In the genomic region with DNA sequence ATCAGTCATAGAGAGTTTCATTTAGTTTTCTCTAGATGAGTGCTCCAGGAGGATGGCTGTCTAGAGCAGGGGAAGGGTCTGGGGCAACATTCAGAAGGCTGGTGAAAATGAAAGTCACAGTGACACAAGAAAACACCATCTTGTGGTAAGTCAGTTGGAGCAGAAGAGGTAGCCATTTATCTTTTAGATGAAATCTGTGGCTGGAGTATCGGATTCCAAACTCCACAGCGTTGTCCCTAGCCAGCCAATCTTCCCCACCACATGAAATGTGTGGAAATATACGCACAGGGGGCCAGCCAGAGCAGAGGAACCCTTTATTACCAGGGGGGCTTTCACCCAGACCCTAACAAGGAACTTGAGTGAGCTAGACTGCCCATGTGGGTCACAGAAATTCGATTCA, we compare ENCODE assay signal across 14 cellular contexts. TPM values are rescaled to one million over a fixed set of nuclear protein-coding genes. Genes with fewer than 3 reads are reported as not detected.
DNase-seq lines count a peak whose midpoint lies in the region; ATAC-seq, FAIRE-seq and TF ChIP-seq lines count a peak whose summit lies in the region.
"Had no signal": no experiment of that assay in that cellular context is flagged by ENCODE, and none has a peak within 500 bp of the region (broad histone marks: within the 10 kb centered on the region; RNA-seq: fewer than 3 reads in every experiment).

No MANE protein-coding gene starts in this region.

- intact Hi-C loops in K562 (cut with micrococcal nuclease) (no loop called here), A673 (cut with micrococcal nuclease; ENCODE audit: unreplicated experiment) (loop anchor here (5.0 kb wide), 1 partner anchor 353 kb away; the partner anchor contains the start of gene DTWD2)

- no peak for TF ChIP-seq POLR2A in K562 (conservative IDR thresholded peaks at IDR 0.05)

- no peaks in the 10 kb centered on the region for H3K27me3 Mint-ChIP-seq in activated T-cell treated with anti-CD3 and anti-CD28 coated beads, Interleukin-2, amount 50 U/mL, for 4 hours (ENCODE audit: low read depth)
- H3K27me3 Mint-ChIP-seq in stimulated activated naive CD8-positive, alpha-beta T cell treated with anti-CD3 and anti-CD28 coated beads, Interleukin-15, Interleukin-2, amounts not matched to agents 100 ng/mL and 50 ng/mL, for 24 hours: no peaks in the 10 kb centered on the region

- H3K27ac Mint-ChIP-seq in stimulated activated naive CD8-positive, alpha-beta T cell treated with anti-CD3 and anti-CD28 coated beads, Interleukin-15, Interleukin-2, amounts not matched to agents 100 ng/mL and 50 ng/mL, for 24 hours: peak overlapping the region; percentile 99
- H3K27ac Mint-ChIP-seq: GM23338 had no signal

- H3K4me1 Mint-ChIP-seq in activated T-cell treated with anti-CD3 and anti-CD28 coated beads, Interleukin-2, amount 50 U/mL, for 4 hours (ENCODE audit: low read depth): peaks cover 97% of the 10 kb centered on the region
- H3K4me1 Mint-ChIP-seq in stimulated activated naive CD8-positive, alpha-beta T cell treated with anti-CD3 and anti-CD28 coated beads, Interleukin-15, Interleukin-2, amounts not matched to agents 100 ng/mL and 50 ng/mL, for 24 hours (ENCODE audit: low read depth): peaks cover 98% of the 10 kb centered on the region

- H3K27me3 ChIP-seq in K562 (ENCODE audit: control insufficient read depth in 2 of 2, insufficient read depth in 2 of 2, low read length in 2 of 2) (no peaks in the 10 kb centered on the region), A673 (replicated peaks; ENCODE audit: insufficient read depth, low read depth, low read length, poor library complexity) (no peaks in the 10 kb centered on the region)

- peak; percentile 4 to 6 for ATAC-seq in activated T-cell treated with anti-CD3 and anti-CD28 coated beads, Interleukin-2, amount 50 U/mL, for 4 hours
- peak; percentile 21 for ATAC-seq in K562
- ATAC-seq: GM23338, HepG2, left ventricle myocardium superior had no signal

- in situ Hi-C loops in K562 (cut with MboI): no loop called here

- no peaks in the 10 kb centered on the region for H3K9me1 ChIP-seq in K562 (ENCODE audit: control insufficient read depth, insufficient read depth, low read length)

- peak overlapping the region; percentile 51 to 72; a peak in 3 of 4 replicates for H3K9ac ChIP-seq in K562 (ENCODE audit: insufficient read depth in 1 of 2, low read depth in 2 of 2, low read length in 2 of 2)

- peak overlapping the region; percentile 49 for H2AFZ ChIP-seq in K562 (ENCODE audit: low read depth, low read length)
- H2AFZ ChIP-seq: GM23338 had no signal

- 15% methylated on average over 4 of the region's 4 CpGs for WGBS in K562 (ENCODE audit: insufficient coverage, low coverage, missing lambda C conversion rate)

- TF ChIP-seq RAD21 in K562 (CRISPR knock-in tag; conservative IDR thresholded peaks at IDR 0.05 in 1 of 2, IDR thresholded peaks at IDR 0.05 in 1 of 2): no peak

- H3K36me3 ChIP-seq in K562 (ENCODE audit: control insufficient read depth, insufficient read depth, low read length): no peaks in the 10 kb centered on the region; the same call in 1 of the 3 replicates
- H3K36me3 ChIP-seq in A673 (ENCODE audit: insufficient read depth, low read length, poor library complexity, severe bottlenecking): no peaks in the 10 kb centered on the region

- peak overlapping the region; percentile 78 for H3K4me2 ChIP-seq in K562 (ENCODE audit: insufficient read depth, low read length)
- H3K4me2 ChIP-seq: GM23338 had no signal

- no peaks in the 10 kb centered on the region for H3K9me3 Mint-ChIP-seq in activated T-cell treated with anti-CD3 and anti-CD28 coated beads, Interleukin-2, amount 50 U/mL, for 4 hours
- no peaks in the 10 kb centered on the region for H3K9me3 Mint-ChIP-seq in stimulated activated naive CD8-positive, alpha-beta T cell treated with anti-CD3 and anti-CD28 coated beads, Interleukin-15, Interleukin-2, amounts not matched to agents 100 ng/mL and 50 ng/mL, for 24 hours
- H3K9me3 Mint-ChIP-seq: GM23338 had no signal

- H3K9me3 ChIP-seq in K562 (replicated peaks; ENCODE audit: control insufficient read depth, insufficient read depth, low read depth, low read length) (no peaks in the 10 kb centered on the region), A673 (ENCODE audit: low read depth, low read length, poor library complexity, severe bottlenecking) (no peaks in the 10 kb centered on the region)

- no peak for TF ChIP-seq CTCF in K562 (IDR thresholded peaks at IDR 0.05 in 2 of 3, conservative IDR thresholded peaks at IDR 0.05 in 1 of 3; ENCODE audit: insufficient read depth in 2 of 3, low read depth in 1 of 3, low read length in 3 of 3)
- TF ChIP-seq CTCF in A673 (conservative IDR thresholded peaks at IDR 0.05; ENCODE audit: low read depth, low read length): no peak

- H3K27ac ChIP-seq in K562 (ENCODE audit: extremely low read depth, low read depth, low read length) (peak overlapping the region; percentile 72; the same call in 2 of the 3 replicates), A673 (ENCODE audit: low read depth, low read length, poor library complexity, severe bottlenecking) (no peak overlapping the region)

- FAIRE-seq in K562 (lab: Jason Lieb, UNC): peak; percentile 63
- FAIRE-seq: HepG2 had no signal

- H3K4me3 ChIP-seq in K562: no peak overlapping the region
- H3K4me3 ChIP-seq in A673 (ENCODE audit: low read depth, low read length, poor library complexity, severe bottlenecking): no peak overlapping the region
- H3K4me3 ChIP-seq: GM23338 had no signal

- no peaks in the 10 kb centered on the region for H4K20me1 ChIP-seq in K562 (replicated peaks; ENCODE audit: control insufficient read depth, insufficient read depth, low read length)

- POLR2A ChIA-PET in K562 (lab: Yijun Ruan, JAX) (interaction anchor here (0.6 to 2.6 kb wide), 6 partner anchors 8 to 79 kb away, joined by 3 to 11 read pairs (median 4); partner anchors contain the start of gene TNFAIP8), A673 (lab: Charles Lee; ENCODE audit: low non-redundant PET) (interaction anchor here (0.7 kb wide), 1 partner anchor 267 kb away, joined by 14 read pairs; no protein-coding TSS in a partner anchor)

- TF ChIP-seq EP300 in K562 (IDR thresholded peaks at IDR 0.05; ENCODE audit: low read length): peak; percentile 41; the same call in 1 of the 2 replicates

- H3K79me2 ChIP-seq in K562 (ENCODE audit: control insufficient read depth, insufficient read depth, low read length): peaks cover 85% of the 10 kb centered on the region

- BruUV-seq in K562 (replicated peaks; lab: Mats Ljungman, UMichigan) (no TSS peak), A673 (replicated peaks; lab: Mats Ljungman, UMichigan) (no TSS peak)

- H3K4me1 ChIP-seq in K562 (replicated peaks in 1 of 2; ENCODE audit: control insufficient read depth in 2 of 2, insufficient read depth in 2 of 2, low read length in 2 of 2): peaks cover 24 to 79% of the 10 kb centered on the region in 2 experiments
- H3K4me1 ChIP-seq in A673 (ENCODE audit: insufficient read depth, low read length, poor library complexity, severe bottlenecking): no peaks in the 10 kb centered on the region

- H3K36me3 Mint-ChIP-seq in activated T-cell treated with anti-CD3 and anti-CD28 coated beads, Interleukin-2, amount 50 U/mL, for 4 hours (ENCODE audit: insufficient read depth): peaks cover 23% of the 10 kb centered on the region
- peaks cover 14% of the 10 kb centered on the region for H3K36me3 Mint-ChIP-seq in stimulated activated naive CD8-positive, alpha-beta T cell treated with anti-CD3 and anti-CD28 coated beads, Interleukin-15, Interleukin-2, amounts not matched to agents 100 ng/mL and 50 ng/mL, for 24 hours (ENCODE audit: low read depth)

- CTCF ChIA-PET in K562 (lab: Yijun Ruan, JAX; ENCODE audit: low intra/inter-chr PET ratio): no interaction called here
- CTCF ChIA-PET in A673 (lab: Charles Lee): no interaction called here

- DNase-seq in activated T-cell treated with anti-CD3 and anti-CD28 coated beads, Interleukin-2, amount 50 U/mL, for 4 hours: no peak
- no peak for DNase-seq in activated T-cell treated with anti-CD3 and anti-CD28 coated beads, Interleukin-2, amount 50 U/mL, for 1 hour
- DNase-seq in NAMALWA (ENCODE audit: low spot score) (peak; percentile 57), K562 (ENCODE audit: extremely low read depth in 1 of 4, low spot score in 3 of 4) (peak in 2 of 4 experiments; percentile 37), NCI-H1105 (lab: John Stamatoyannopoulos, UW) (no peak), A673 (ENCODE audit: low spot score) (no peak), SW 1271 (lab: John Stamatoyannopoulos, UW) (no peak)
- DNase-seq: amniotic stem cell; left ventricle myocardium superior; Right ventricle myocardium superior; stimulated activated CD4-positive, alpha-beta T cell treated with anti-CD3 and anti-CD28 coated beads, Interleukin-4, amount 100 ng/mL, for 1 hour had no signal

- H3K4me3 Mint-ChIP-seq in activated T-cell treated with anti-CD3 and anti-CD28 coated beads, Interleukin-2, amount 50 U/mL, for 4 hours: peak overlapping the region; percentile 76
- peak overlapping the region; percentile 82 for H3K4me3 Mint-ChIP-seq in stimulated activated naive CD8-positive, alpha-beta T cell treated with anti-CD3 and anti-CD28 coated beads, Interleukin-15, Interleukin-2, amounts not matched to agents 100 ng/mL and 50 ng/mL, for 24 hours
- H3K4me3 Mint-ChIP-seq: GM23338 had no signal

TF ChIP-seq in K562, 482 proteins besides CTCF, POLR2A, EP300 and RAD21 (continues in another document):
- TF ChIP-seq TRIM24 (IDR thresholded peaks at IDR 0.05): no peak

RNA-seq across cellular contexts. Expression of gene TNFAIP8, which starts 15.9 kb away (rescaled TPM):
- total RNA-seq in activated T-cell treated with anti-CD3 and anti-CD28 coated beads, Interleukin-2, amount 50 U/mL, for 4 hours: 100 to 1,000 TPM; 275 to 314 (median 282) TPM
- total RNA-seq in K562 (2011; cell fraction: chromatin; rRNA removed; ENCODE audit: low replicate concordance): 10.6 and 20.5 TPM in 2 replicates
- total RNA-seq in K562 (2011; cell fraction: nucleolus; rRNA removed): 7.8 and 9.0 TPM in 2 replicates
- 12.6 and 24.7 TPM in 2 replicates for total RNA-seq in K562 (2011; cell fraction: nucleoplasm; rRNA removed)
- total RNA-seq in K562 (2014; rRNA removed): 42.0 and 46.0 TPM in 2 replicates
- 38.5 and 47.4 TPM in 2 replicates for total RNA-seq in K562 (2014; rRNA removed; fragmentation: Illumina TruSeq; extraction: Trizol)
- 44.8 and 47.0 TPM in 2 replicates for total RNA-seq in K562 (2015; rRNA removed; fragmentation: Illumina TruSeq; extraction: Trizol)
- 33.6 and 36.7 TPM in 2 replicates for total RNA-seq in K562 (2021)
- polyA plus RNA-seq in K562 (2011; rRNA removed): 44.6 and 52.2 TPM in 2 replicates
- polyA plus RNA-seq in K562 (2011; cell fraction: cytosol; rRNA removed): 35.0 and 41.8 TPM in 2 replicates
- polyA plus RNA-seq in K562 (2011; cell fraction: nucleus; rRNA removed): 20.2 and 24.7 TPM in 2 replicates
- polyA plus RNA-seq in K562 (2012): 37.7 and 53.3 TPM in 2 replicates
- polyA plus RNA-seq in K562 (2014; fragmentation: Illumina TruSeq; extraction: Trizol): 49.3 and 57.3 TPM in 2 replicates
- polyA plus RNA-seq in K562 (2014; fragmentation: Nextera tagmentation; extraction: Ambion mirVana): 10 to 100 TPM; 29.9 to 34.3 TPM
- polyA plus RNA-seq in K562 (2014; rRNA removed): 35.8 and 47.6 TPM in 2 replicates
- polyA minus RNA-seq in K562 (2011; rRNA and poly(A)+ RNA removed): 45.1 and 60.6 TPM in 2 replicates
- 38.1 and 47.6 TPM in 2 replicates for polyA minus RNA-seq in K562 (2011; cell fraction: cytosol; rRNA and poly(A)+ RNA removed)
- polyA minus RNA-seq in K562 (2011; cell fraction: nucleus; rRNA and poly(A)+ RNA removed): 9.3 and 20.3 TPM in 2 replicates
- 6.3 and 6.8 TPM in 2 replicates for total RNA-seq in A673 (2021)

Comparison
In these comparisons a context has a peak if more than half of its experiments do, and no peak if none do; other contexts are left out.
1. RNA of gene TNFAIP8, which starts 15.9 kb away (total RNA-seq): 275 to 314 TPM in activated T-cell treated with anti-CD3 and anti-CD28 coated beads, Interleukin-2, amount 50 U/mL, for 4 hours; 7.8 to 47.4 TPM in K562 and 6.3 to 6.8 TPM in A673; every median in the first group is over 4 times any median in the second.